18 cellular contexts compared by ENCODE assay signal in genomic region chr12:101592931-101593330, GRCh38. TPM values are rescaled to one million over a fixed set of nuclear protein-coding genes. Genes with fewer than 3 reads are reported as not detected.
A peak's percentile ranks its signal among the peaks of the same experiment; 100 is the strongest.
DNase-seq lines count a peak whose midpoint lies in the region; ATAC-seq and TF ChIP-seq lines count a peak whose summit lies in the region.
"Had no signal": no experiment of that assay in that cellular context is flagged by ENCODE, and none has a peak within 500 bp of the region (broad histone marks: within the 10 kb centered on the region; RNA-seq: fewer than 3 reads in every experiment).

No MANE protein-coding gene starts in this region.

- H3K27ac ChIP-seq in gastrocnemius medialis: peak overlapping the region; percentile 85 to 93 (median 92)
- H3K27ac ChIP-seq: A549, C4-2B, HL-60 had no signal

- peaks cover 0 to 15% of the 10 kb centered on the region in 2 donors for H3K36me3 ChIP-seq in gastrocnemius medialis
- H3K36me3 ChIP-seq: BE2C had no signal

- intact Hi-C loops in gastrocnemius medialis (cut with DNase I; ENCODE audit: low total_unique reads): no loop called here

- no peak for TF ChIP-seq CTCF in gastrocnemius medialis (IDR thresholded peaks at IDR 0.05 in 4 of 5, conservative IDR thresholded peaks at IDR 0.05 in 1 of 5)

- no peaks in the 10 kb centered on the region for H3K9me3 ChIP-seq in gastrocnemius medialis
- H3K9me3 ChIP-seq: A549, BE2C had no signal

- no peaks in the 10 kb centered on the region for H3K27me3 ChIP-seq in gastrocnemius medialis
- H3K27me3 ChIP-seq: BE2C had no signal

- H3K4me3 ChIP-seq in gastrocnemius medialis: no peak overlapping the region
- H3K4me3 ChIP-seq: A549 had no signal

- no peak for TF ChIP-seq POLR2A in gastrocnemius medialis (IDR thresholded peaks at IDR 0.05)

- peaks cover 24 to 28% of the 10 kb centered on the region in 2 donors for H3K4me1 ChIP-seq in gastrocnemius medialis
- H3K4me1 ChIP-seq: A549, BE2C had no signal

- DNase-seq in LHCN-M2 (ENCODE audit: low read depth): peak; percentile 29
- DNase-seq in astrocyte of the hippocampus (ENCODE audit: low read depth, low spot score): peak; percentile 86
- no peak for DNase-seq in gastrocnemius medialis
- DNase-seq in NCI-H2029 (lab: John Stamatoyannopoulos, UW): no peak
- DNase-seq in SK-N-DZ (ENCODE audit: low spot score): no peak
- no peak for DNase-seq in DMS153 treated with DMSO at 0.1 percent for 48 hours (lab: John Stamatoyannopoulos, UW; ENCODE audit: unreplicated experiment)
- DNase-seq: BE2C; CD4-positive, alpha-beta memory T cell; COR-L47; DMS153; DND-41; GF-D8 had no signal

- in situ Hi-C loops in gastrocnemius medialis (cut with MboI; ENCODE audit: low sequenced_read_pairs in 4 of 4): no loop called here

- no peak for ATAC-seq in gastrocnemius medialis
- ATAC-seq: A549, HCT116 had no signal

RNA-seq across cellular contexts. Expression of gene MYBPC1, which starts 1.8 kb away (rescaled TPM):
- total RNA-seq in LHCN-M2 (2014; rRNA removed) (not detected in 2 replicates), gastrocnemius medialis (1,000 to 10,000 TPM; 2,958 to 5,874 (median 4,932) TPM)
- not detected for polyA plus RNA-seq in LHCN-M2 (2012)
- not detected in 2 replicates for polyA plus RNA-seq in SK-N-DZ (2014; cell fraction: cytosol; rRNA removed)
- not detected in 2 replicates for polyA plus RNA-seq in SK-N-DZ (2014; cell fraction: nucleus; rRNA removed)
- total RNA-seq: CD4-positive, alpha-beta memory T cell had no signal
- polyA plus RNA-seq: A549; AG04450; CD4-positive, alpha-beta memory T cell; IgD-negative memory B cell had no signal

Comparison
In these comparisons a context has a peak if more than half of its experiments do, and no peak if none do; other contexts are left out.
1. DNase-seq: peak in LHCN-M2 (single experiment) and astrocyte of the hippocampus (single experiment); none in gastrocnemius medialis (0 of 2), NCI-H2029 (single experiment), SK-N-DZ (single experiment) and DMS153 treated with DMSO at 0.1 percent for 48 hours (single experiment).
2. RNA of gene MYBPC1, which starts 1.8 kb away (total RNA-seq): 2,958 to 5,874 TPM in gastrocnemius medialis; not detected in LHCN-M2; every median in the first group is over 1,000 times any median in the second.